17 cellular contexts compared by ENCODE assay signal in genomic region chr7:30522163-30522562, GRCh38.
"Had no signal": no experiment of that assay in that cellular context is flagged by ENCODE, and none has a peak within 500 bp of the region (broad histone marks: within the 10 kb centered on the region; RNA-seq: fewer than 3 reads in every experiment).

No MANE protein-coding gene starts in this region.

- H3K27me3 ChIP-seq: brain microvascular endothelial cell had no signal

- H3K36me3 ChIP-seq: brain microvascular endothelial cell had no signal

- DNase-seq: activated B cell treated with CpG ODN at 0.5 μM for 24 hours; activated CD4-positive, alpha-beta T cell treated with anti-CD3 and anti-CD28 coated beads, Interleukin-2, amount 10 ng/mL, durations not matched to agents 7 days and 5 days; activated CD8-positive, alpha-beta memory T cell treated with anti-CD3 and anti-CD28 coated beads for 24 hours; activated gamma-delta T cell; activated naive CD4-positive, alpha-beta T cell treated with anti-CD3 and anti-CD28 coated beads, Interleukin-2, amount 10 ng/mL, durations not matched to agents 7 days and 5 days; activated naive CD8-positive, alpha-beta T cell treated with anti-CD3 and anti-CD28 coated beads for 36 hours; activated T-cell treated with anti-CD3 and anti-CD28 coated beads, Interleukin-2, amount 50 U/mL, for 4 hours; Karpas-422; MM.1S; NCI-H1105 treated with DMSO at 0.1 percent for 48 hours; NCI-H1436 treated with DMSO at 0.1 percent for 48 hours; NCI-H187 treated with DMSO at 0.1 percent for 48 hours; NCI-H2081 treated with DMSO at 0.1 percent for 48 hours; NCI-H524; SHP77 treated with DMSO at 0.1 percent for 48 hours had no signal

- H3K4me3 ChIP-seq: K562 had no signal
